ENCODE assay signal across 9 cellular contexts in the genomic region with DNA sequence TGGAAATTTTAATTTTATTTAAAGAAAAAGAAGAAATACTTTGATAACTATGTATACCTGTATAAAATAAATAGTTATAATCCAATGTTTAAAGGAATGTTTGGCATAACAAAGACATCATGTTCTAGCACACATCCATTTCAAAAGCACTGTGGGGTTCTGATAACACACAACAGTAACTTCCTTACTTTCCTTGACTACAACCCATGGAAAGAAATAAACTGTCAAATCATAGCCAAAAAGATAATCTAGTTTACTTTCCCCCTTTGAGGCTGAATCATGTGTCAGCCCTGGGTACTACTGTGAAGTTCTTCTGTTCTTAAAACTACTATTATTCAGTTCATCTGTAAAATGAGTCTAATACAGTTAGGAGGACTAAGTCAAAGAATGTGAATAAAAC.
"Had no signal": no experiment of that assay in that cellular context is flagged by ENCODE, and none has a peak within 500 bp of the region (broad histone marks: within the 10 kb centered on the region; RNA-seq: fewer than 3 reads in every experiment).

No MANE protein-coding gene starts in this region.

- H3K4me1 ChIP-seq: HAP-1 had no signal

- H3K36me3 ChIP-seq: HAP-1 had no signal

- H3K27ac ChIP-seq: GM23248, HL-60 had no signal

- DNase-seq: GM23248, GOT3, H7, HFFc6, KBM-7 had no signal

- H3K4me3 ChIP-seq: GM23248, HAP-1 had no signal

- H3K9me3 ChIP-seq: HAP-1 had no signal

- FAIRE-seq: HepG2 had no signal

- ATAC-seq: HCT116, HepG2 had no signal
